ENCODE assay signal across 14 cellular contexts in genomic region chr3:178260887-178261286, GRCh38.
DNase-seq lines count a peak whose midpoint lies in the region; ATAC-seq, FAIRE-seq and TF ChIP-seq lines count a peak whose summit lies in the region.
"Had no signal": no experiment of that assay in that cellular context is flagged by ENCODE, and none has a peak within 500 bp of the region (broad histone marks: within the 10 kb centered on the region; RNA-seq: fewer than 3 reads in every experiment).

No MANE protein-coding gene starts in this region.

- peaks cover 0 to 3% (median 0%) of the 10 kb centered on the region in 4 donors for H3K27me3 ChIP-seq in pancreas
- H3K27me3 ChIP-seq: colonic mucosa had no signal

- peak in 3 of 4 donors; percentile 32 to 78 (median 40) for ATAC-seq in pancreas
- no peak for ATAC-seq in HG03439 (IDR thresholded peaks at IDR 0.05; ENCODE audit: unreplicated experiment)

- H3K27ac ChIP-seq in SK-N-MC = peak overlapping the region; percentile 54
- no peak overlapping the region for H3K27ac ChIP-seq in pancreas
- H3K27ac ChIP-seq: colonic mucosa, epithelial cell of prostate, RWPE1 had no signal

- peaks cover 0 to 8% (median 0%) of the 10 kb centered on the region in 3 donors for H3K4me1 ChIP-seq in pancreas
- H3K4me1 ChIP-seq: colonic mucosa had no signal

- H3K9ac ChIP-seq in SK-N-MC (ENCODE audit: insufficient read length) = peak overlapping the region; percentile 44

- H3K36me3 ChIP-seq in SK-N-MC (ENCODE audit: insufficient read depth, low read length) (no peaks in the 10 kb centered on the region), pancreas (no peaks in the 10 kb centered on the region)
- H3K36me3 ChIP-seq: colonic mucosa had no signal

- peak; percentile 71 for FAIRE-seq in pancreas (lab: Jason Lieb, UNC)

- no peaks in the 10 kb centered on the region for H3K9me3 ChIP-seq in SK-N-MC (ENCODE audit: low read depth, low read length)
- no peaks in the 10 kb centered on the region for H3K9me3 ChIP-seq in pancreas
- H3K9me3 ChIP-seq: colonic mucosa had no signal

- no peak for TF ChIP-seq CTCF in GM12865 (IDR thresholded peaks at IDR 0.05; ENCODE audit: insufficient read depth, low read depth, low read length, missing control alignments)
- no peak for TF ChIP-seq CTCF in fibroblast of the aortic adventitia (IDR thresholded peaks at IDR 0.05; ENCODE audit: insufficient read depth, low read length)
- no peak for TF ChIP-seq CTCF in pancreas (IDR thresholded peaks at IDR 0.05)

- WGBS in pancreas, 2 donors = 10 to 11% methylated on average over 3 of the region's 3 CpGs

- H3K4me3 ChIP-seq in GM12865 (ENCODE audit: low read depth, low read length) = peak overlapping the region; percentile 3; the same call in 1 of the 2 replicates
- peak overlapping the region; percentile 67 for H3K4me3 ChIP-seq in SK-N-MC
- H3K4me3 ChIP-seq in fibroblast of the aortic adventitia (ENCODE audit: low read depth, low read length) = no peak overlapping the region
- no peak overlapping the region for H3K4me3 ChIP-seq in pancreas
- H3K4me3 ChIP-seq: colonic mucosa had no signal

- intact Hi-C loops in pancreas (cut with DNase I) = no loop called here

- DNase-seq in GM12865 (ENCODE audit: low read depth) (no peak), SK-N-MC (ENCODE audit: low read depth, low spot score) (no peak), fibroblast of the aortic adventitia (ENCODE audit: low read depth) (peak; percentile 28), pancreas (no peak), HuH-7 (ENCODE audit: low spot score) (no peak), NCI-H146 (lab: John Stamatoyannopoulos, UW) (no peak)
- DNase-seq in stimulated activated CD4-positive, alpha-beta T cell treated with anti-CD3 and anti-CD28 coated beads, Interleukin-1b, Interleukin-23, amount 100 ng/mL, for 48 hours = no peak
- DNase-seq: colonic mucosa, KG1, NCI-H1105 treated with DMSO at 0.1 percent for 48 hours, NCI-H2171 treated with DMSO at 0.1 percent for 48 hours had no signal

Comparison
In these comparisons a context has a peak if more than half of its experiments do, and no peak if none do; other contexts are left out.
1. H3K4me3 ChIP-seq: peak in GM12865 (single experiment) and SK-N-MC (single experiment); none in fibroblast of the aortic adventitia (single experiment) and pancreas (0 of 4).